ENCODE assay signal across 1 cellular context in genomic region chr6:35993150-35993549, GRCh38.
A peak's percentile ranks its signal among the peaks of the same experiment; 100 is the strongest.
TF ChIP-seq lines count a peak whose summit lies in the region.

No MANE protein-coding gene starts in this region.

TF ChIP-seq in H1, 55 proteins besides CTCF, POLR2A, EP300 and RAD21:
- TF ChIP-seq NANOG (IDR thresholded peaks at IDR 0.05; ENCODE audit: insufficient read depth, low read depth, low read length, poor library complexity, severe bottlenecking) (peak; percentile 42), EGR1 (IDR thresholded peaks at IDR 0.05; ENCODE audit: borderline replicate concordance, low read depth, low read length) (no peak), TEAD4 (IDR thresholded peaks at IDR 0.05; ENCODE audit: low read depth, low read length) (0 out of 2 replicates have a peak, but pooled peaks have one; percentile 38)
